ENCODE assay signal across 1 cellular context in genomic region chr6:121616411-121616810, GRCh38.
TF ChIP-seq lines count a peak whose summit lies in the region.

No MANE protein-coding gene starts in this region.

TF ChIP-seq in H1, 55 proteins besides CTCF, POLR2A, EP300 and RAD21:
- TF ChIP-seq KDM4A (IDR thresholded peaks at IDR 0.05; ENCODE audit: low read depth, low read length, severe bottlenecking) = no peak
- no peak for TF ChIP-seq RXRA (IDR thresholded peaks at IDR 0.05; ENCODE audit: insufficient read depth, low read depth, low read length)
- TF ChIP-seq CHD2 (IDR thresholded peaks at IDR 0.05; ENCODE audit: low read length) = no peak
- no peak for TF ChIP-seq USF2 (IDR thresholded peaks at IDR 0.05; ENCODE audit: low read length)
- no peak for TF ChIP-seq KDM5A (IDR thresholded peaks at IDR 0.05; ENCODE audit: low read length)
- TF ChIP-seq FOSL1 (IDR thresholded peaks at IDR 0.05; ENCODE audit: insufficient read depth, low read depth, low read length) = no peak
- TF ChIP-seq CTBP2 (IDR thresholded peaks at IDR 0.05; ENCODE audit: borderline replicate concordance, insufficient read depth, insufficient read length, low read length) = no peak
- TF ChIP-seq EZH2 (IDR thresholded peaks at IDR 0.05; ENCODE audit: low read depth, low read length, severe bottlenecking) = no peak
